In the genomic region with DNA sequence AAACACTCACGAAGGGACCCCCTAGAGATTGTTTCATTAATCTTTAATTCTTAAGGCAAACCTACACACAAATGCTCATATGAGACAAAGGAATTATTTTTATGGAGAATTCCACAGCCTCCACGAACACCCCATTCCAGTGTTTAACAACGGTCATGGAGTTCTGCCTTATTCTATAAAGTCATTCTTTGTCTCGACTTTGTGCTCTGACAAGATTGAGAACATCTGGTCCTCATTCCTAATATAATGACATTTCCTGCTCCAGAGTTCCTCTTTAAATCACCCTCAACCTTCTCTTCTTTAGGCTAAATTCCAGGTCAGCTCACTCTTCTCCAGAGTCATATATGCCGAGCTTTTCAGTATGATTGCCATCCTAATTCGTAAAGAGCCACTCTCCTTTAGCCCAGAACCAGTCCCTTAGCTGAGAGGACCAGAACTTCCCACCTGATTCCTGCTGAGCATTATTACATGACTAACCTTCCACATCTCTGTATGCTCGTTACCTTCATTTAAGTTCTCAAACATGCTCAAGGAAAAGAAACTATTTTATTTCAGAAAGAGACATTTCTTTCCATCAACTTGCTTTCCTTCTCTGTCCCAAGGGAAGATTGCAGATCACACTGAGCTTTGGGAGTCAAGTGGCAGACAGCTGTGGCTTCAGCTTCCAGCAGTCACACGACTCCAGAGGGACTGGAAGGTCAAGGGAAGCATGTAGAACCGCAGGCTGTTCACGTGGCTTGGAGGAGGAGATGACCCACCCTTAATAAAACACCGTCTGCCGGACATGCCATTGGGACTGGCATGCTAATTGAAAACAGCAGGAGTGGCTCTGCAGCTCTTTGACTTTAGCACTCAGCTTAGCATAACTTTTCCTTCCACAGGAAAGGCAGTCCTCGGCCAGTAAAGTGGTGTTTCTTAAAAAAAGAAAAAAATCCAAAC, we compare ENCODE assay signal across 13 cellular contexts.
A peak's percentile ranks its signal among the peaks of the same experiment; 100 is the strongest.
DNase-seq lines count a peak whose midpoint lies in the region; ATAC-seq and TF ChIP-seq lines count a peak whose summit lies in the region.
"Had no signal": no experiment of that assay in that cellular context is flagged by ENCODE, and none has a peak within 500 bp of the region (broad histone marks: within the 10 kb centered on the region; RNA-seq: fewer than 3 reads in every experiment).

No MANE protein-coding gene starts in this region.

- H3K36me3 Mint-ChIP-seq in activated naive CD8-positive, alpha-beta T cell treated with anti-CD3 and anti-CD28 coated beads, Interleukin-2, amount 50 U/mL, for 24 hours (ENCODE audit: low read depth) = no peaks in the 10 kb centered on the region
- H3K36me3 Mint-ChIP-seq: CD8-positive, alpha-beta memory T cell; natural killer cell had no signal

- H3K27ac ChIP-seq in AG04450 (ENCODE audit: low read depth, low read length) (peak overlapping the region; percentile 33), HUES48 (ENCODE audit: low read depth, low read length) (peak overlapping the region; percentile 71)
- H3K27ac ChIP-seq: testis had no signal

- TF ChIP-seq POLR2A in lower leg skin (IDR thresholded peaks at IDR 0.05) = no peak

- H3K4me3 ChIP-seq in AG04450 (ENCODE audit: low read depth, low read length) (peak overlapping the region; percentile 17; the same call in 1 of the 2 replicates), HUES48 (ENCODE audit: low read depth, low read length) (peak overlapping the region; percentile 26; the same call in 1 of the 2 replicates), choroid plexus epithelial cell (ENCODE audit: low read depth, low read length) (peak overlapping the region; percentile 12), lower leg skin (ENCODE audit: low read depth, poor library complexity, severe bottlenecking) (no peak overlapping the region)
- H3K4me3 ChIP-seq: testis had no signal

- TF ChIP-seq CTCF in AG04450 (IDR thresholded peaks at IDR 0.05; ENCODE audit: low read depth, low read length) (no peak), choroid plexus epithelial cell (conservative IDR thresholded peaks at IDR 0.05; ENCODE audit: low read depth, low read length) (no peak), lower leg skin (IDR thresholded peaks at IDR 0.05) (no peak)

- peaks cover 2% of the 10 kb centered on the region for H3K27me3 Mint-ChIP-seq in activated naive CD8-positive, alpha-beta T cell treated with anti-CD3 and anti-CD28 coated beads, Interleukin-2, amount 50 U/mL, for 24 hours

- no peak overlapping the region for H3K9ac ChIP-seq in HUES48 (ENCODE audit: low read depth, low read length)

- no peaks in the 10 kb centered on the region for H3K36me3 ChIP-seq in HUES48 (ENCODE audit: control insufficient read depth, insufficient read depth, low read length)

- intact Hi-C loops in lower leg skin (cut with DNase I; ENCODE audit: low total_unique reads) = no loop called here

- no peak overlapping the region for H3K27ac Mint-ChIP-seq in activated naive CD8-positive, alpha-beta T cell treated with anti-CD3 and anti-CD28 coated beads, Interleukin-2, amount 50 U/mL, for 24 hours
- H3K27ac Mint-ChIP-seq: activated T-cell treated with anti-CD3 and anti-CD28 coated beads, Interleukin-2, amount 50 U/mL, for 72 hours; CD8-positive, alpha-beta memory T cell; natural killer cell had no signal

- H3K9me3 ChIP-seq in AG04450 (ENCODE audit: control insufficient read depth, insufficient read depth, low read length) (no peaks in the 10 kb centered on the region), HUES48 (ENCODE audit: control insufficient read depth, insufficient read depth, low read length) (no peaks in the 10 kb centered on the region)
- H3K9me3 ChIP-seq: testis had no signal

- POLR2A ChIA-PET in AG04450 (lab: Yijun Ruan, JAX) = interaction anchor here (0.5 to 0.9 kb wide), 2 partner anchors 10 to 50 kb away, joined by 4 read pairs; no protein-coding TSS in a partner anchor

- ATAC-seq in GM21360 (IDR thresholded peaks at IDR 0.05; ENCODE audit: unreplicated experiment) = no peak
- no peak for ATAC-seq in activated naive CD8-positive, alpha-beta T cell treated with anti-CD3 and anti-CD28 coated beads, Interleukin-2, amount 50 U/mL, for 24 hours
- ATAC-seq: activated T-cell treated with anti-CD3 and anti-CD28 coated beads, Interleukin-2, amount 50 U/mL, for 72 hours; natural killer cell had no signal

- H3K9me3 Mint-ChIP-seq in activated naive CD8-positive, alpha-beta T cell treated with anti-CD3 and anti-CD28 coated beads, Interleukin-2, amount 50 U/mL, for 24 hours = no peaks in the 10 kb centered on the region
- H3K9me3 Mint-ChIP-seq: activated T-cell treated with anti-CD3 and anti-CD28 coated beads, Interleukin-2, amount 50 U/mL, for 72 hours had no signal

- no peak overlapping the region for H3K4me3 Mint-ChIP-seq in activated naive CD8-positive, alpha-beta T cell treated with anti-CD3 and anti-CD28 coated beads, Interleukin-2, amount 50 U/mL, for 24 hours
- H3K4me3 Mint-ChIP-seq: activated T-cell treated with anti-CD3 and anti-CD28 coated beads, Interleukin-2, amount 50 U/mL, for 72 hours; CD8-positive, alpha-beta memory T cell; natural killer cell had no signal

- H3K4me1 ChIP-seq in HUES48 (ENCODE audit: control insufficient read depth, insufficient read depth, low read length) = peaks cover 33% of the 10 kb centered on the region
- H3K4me1 ChIP-seq: testis had no signal

- H3K4me1 Mint-ChIP-seq in activated naive CD8-positive, alpha-beta T cell treated with anti-CD3 and anti-CD28 coated beads, Interleukin-2, amount 50 U/mL, for 24 hours = no peaks in the 10 kb centered on the region
- H3K4me1 Mint-ChIP-seq: CD8-positive, alpha-beta memory T cell; natural killer cell had no signal

- WGBS in lower leg skin, 2 donors = 42 to 49% methylated on average over 13 of the region's 13 CpGs

- no peaks in the 10 kb centered on the region for H3K27me3 ChIP-seq in AG04450 (ENCODE audit: control insufficient read depth, insufficient read depth, low read length)
- no peaks in the 10 kb centered on the region for H3K27me3 ChIP-seq in HUES48 (ENCODE audit: control insufficient read depth, insufficient read depth, low read length)
- H3K27me3 ChIP-seq: testis had no signal

- CTCF ChIA-PET in AG04450 (lab: Charles Lee) = interaction anchor here (1.0 kb wide), 1 partner anchor 10 kb away, joined by 5 read pairs; no protein-coding TSS in a partner anchor

- peak; percentile 82 for DNase-seq in AG04450 (ENCODE audit: low read depth, low spot score)
- peak; percentile 89 for DNase-seq in choroid plexus epithelial cell (ENCODE audit: low read depth)
- peak; percentile 56 to 85 for DNase-seq in lower leg skin (ENCODE audit: low spot score in 2 of 2)
- DNase-seq in stimulated activated CD4-positive, alpha-beta T cell treated with anti-CD3 and anti-CD28 coated beads, Interleukin-2, amount 100 ng/mL, for 24 hours = no peak
- no peak for DNase-seq in activated naive CD8-positive, alpha-beta T cell treated with anti-CD3 and anti-CD28 coated beads, Interleukin-2, amount 50 U/mL, for 24 hours
- DNase-seq in stimulated activated CD4-positive, alpha-beta T cell treated with anti-CD3 and anti-CD28 coated beads, Interleukin-4, amount 100 ng/mL, for 24 hours = no peak
- DNase-seq: activated T-cell treated with anti-CD3 and anti-CD28 coated beads, Interleukin-2, amount 50 U/mL, for 72 hours; CD8-positive, alpha-beta memory T cell; natural killer cell; NCI-H526 treated with DMSO at 0.1 percent for 48 hours; testis had no signal

Comparison
In these comparisons a context has a peak if more than half of its experiments do, and no peak if none do; other contexts are left out.
1. DNase-seq: peak in AG04450 (single experiment), choroid plexus epithelial cell (single experiment) and lower leg skin (2 of 2); none in stimulated activated CD4-positive, alpha-beta T cell treated with anti-CD3 and anti-CD28 coated beads, Interleukin-2, amount 100 ng/mL, for 24 hours (0 of 2), activated naive CD8-positive, alpha-beta T cell treated with anti-CD3 and anti-CD28 coated beads, Interleukin-2, amount 50 U/mL, for 24 hours (single experiment) and stimulated activated CD4-positive, alpha-beta T cell treated with anti-CD3 and anti-CD28 coated beads, Interleukin-4, amount 100 ng/mL, for 24 hours (single experiment).